1 cellular context compared by ENCODE assay signal in the genomic region with DNA sequence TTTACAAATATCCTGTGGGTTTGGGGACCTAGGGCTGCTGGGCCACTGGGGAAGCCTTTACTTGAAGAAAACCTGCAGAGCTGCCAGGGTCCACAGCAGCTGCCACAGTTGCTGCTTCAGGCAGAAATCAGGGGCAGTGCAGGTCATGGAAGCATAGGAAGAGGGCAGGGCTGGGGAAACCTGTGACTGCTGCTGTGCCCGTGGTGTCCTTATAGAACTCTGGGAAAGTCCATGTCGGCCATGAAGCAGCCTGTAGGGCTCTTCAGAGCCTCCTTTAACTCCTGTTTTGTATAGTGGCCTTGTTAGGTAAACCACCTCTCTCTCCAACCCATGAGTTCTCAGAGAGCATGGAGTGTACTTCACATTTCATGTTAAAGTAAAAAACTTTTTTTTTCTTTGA.
TF ChIP-seq lines count a peak whose summit lies in the region.

No MANE protein-coding gene starts in this region.

TF ChIP-seq in SK-N-SH treated with all-trans-retinoic acid at 6 μM for 48 hours, 23 proteins besides CTCF, POLR2A, EP300 and RAD21 (continued from another document):
- TF ChIP-seq, protein P1, sequence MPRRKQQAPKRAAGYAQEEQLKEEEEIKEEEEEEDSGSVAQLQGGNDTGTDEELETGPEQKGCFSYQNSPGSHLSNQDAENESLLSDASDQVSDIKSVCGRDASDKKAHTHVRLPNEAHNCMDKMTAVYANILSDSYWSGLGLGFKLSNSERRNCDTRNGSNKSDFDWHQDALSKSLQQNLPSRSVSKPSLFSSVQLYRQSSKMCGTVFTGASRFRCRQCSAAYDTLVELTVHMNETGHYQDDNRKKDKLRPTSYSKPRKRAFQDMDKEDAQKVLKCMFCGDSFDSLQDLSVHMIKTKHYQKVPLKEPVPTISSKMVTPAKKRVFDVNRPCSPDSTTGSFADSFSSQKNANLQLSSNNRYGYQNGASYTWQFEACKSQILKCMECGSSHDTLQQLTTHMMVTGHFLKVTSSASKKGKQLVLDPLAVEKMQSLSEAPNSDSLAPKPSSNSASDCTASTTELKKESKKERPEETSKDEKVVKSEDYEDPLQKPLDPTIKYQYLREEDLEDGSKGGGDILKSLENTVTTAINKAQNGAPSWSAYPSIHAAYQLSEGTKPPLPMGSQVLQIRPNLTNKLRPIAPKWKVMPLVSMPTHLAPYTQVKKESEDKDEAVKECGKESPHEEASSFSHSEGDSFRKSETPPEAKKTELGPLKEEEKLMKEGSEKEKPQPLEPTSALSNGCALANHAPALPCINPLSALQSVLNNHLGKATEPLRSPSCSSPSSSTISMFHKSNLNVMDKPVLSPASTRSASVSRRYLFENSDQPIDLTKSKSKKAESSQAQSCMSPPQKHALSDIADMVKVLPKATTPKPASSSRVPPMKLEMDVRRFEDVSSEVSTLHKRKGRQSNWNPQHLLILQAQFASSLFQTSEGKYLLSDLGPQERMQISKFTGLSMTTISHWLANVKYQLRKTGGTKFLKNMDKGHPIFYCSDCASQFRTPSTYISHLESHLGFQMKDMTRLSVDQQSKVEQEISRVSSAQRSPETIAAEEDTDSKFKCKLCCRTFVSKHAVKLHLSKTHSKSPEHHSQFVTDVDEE (CRISPR knock-in tag; IDR thresholded peaks at IDR 0.05), result no peak
- TF ChIP-seq RARB (CRISPR knock-in tag; IDR thresholded peaks at IDR 0.05) (no peak), BACH2 (CRISPR knock-in tag; IDR thresholded peaks at IDR 0.05; ENCODE audit: borderline replicate concordance) (no peak), CSDC2 (CRISPR knock-in tag; IDR thresholded peaks at IDR 0.05) (no peak), SNAI2 (CRISPR knock-in tag; IDR thresholded peaks at IDR 0.05) (no peak), ARNTL (CRISPR knock-in tag; IDR thresholded peaks at IDR 0.05; ENCODE audit: borderline replicate concordance, low read depth) (no peak), ZC3H10 (CRISPR knock-in tag; IDR thresholded peaks at IDR 0.05) (no peak), OSR1 (CRISPR knock-in tag; IDR thresholded peaks at IDR 0.05) (no peak), TCF4 (CRISPR knock-in tag; IDR thresholded peaks at IDR 0.05; ENCODE audit: borderline replicate concordance) (no peak), ESRRG (CRISPR knock-in tag; IDR thresholded peaks at IDR 0.05) (no peak), ZNF565 (CRISPR knock-in tag; conservative IDR thresholded peaks at IDR 0.05; ENCODE audit: low read depth) (no peak), PPARA (CRISPR knock-in tag; IDR thresholded peaks at IDR 0.05; ENCODE audit: borderline replicate concordance) (no peak)
- TF ChIP-seq, protein P2, sequence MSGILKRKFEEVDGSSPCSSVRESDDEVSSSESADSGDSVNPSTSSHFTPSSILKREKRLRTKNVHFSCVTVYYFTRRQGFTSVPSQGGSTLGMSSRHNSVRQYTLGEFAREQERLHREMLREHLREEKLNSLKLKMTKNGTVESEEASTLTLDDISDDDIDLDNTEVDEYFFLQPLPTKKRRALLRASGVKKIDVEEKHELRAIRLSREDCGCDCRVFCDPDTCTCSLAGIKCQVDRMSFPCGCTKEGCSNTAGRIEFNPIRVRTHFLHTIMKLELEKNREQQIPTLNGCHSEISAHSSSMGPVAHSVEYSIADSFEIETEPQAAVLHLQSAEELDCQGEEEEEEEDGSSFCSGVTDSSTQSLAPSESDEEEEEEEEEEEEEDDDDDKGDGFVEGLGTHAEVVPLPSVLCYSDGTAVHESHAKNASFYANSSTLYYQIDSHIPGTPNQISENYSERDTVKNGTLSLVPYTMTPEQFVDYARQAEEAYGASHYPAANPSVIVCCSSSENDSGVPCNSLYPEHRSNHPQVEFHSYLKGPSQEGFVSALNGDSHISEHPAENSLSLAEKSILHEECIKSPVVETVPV (CRISPR knock-in tag; IDR thresholded peaks at IDR 0.05), result no peak
- TF ChIP-seq, protein P3, sequence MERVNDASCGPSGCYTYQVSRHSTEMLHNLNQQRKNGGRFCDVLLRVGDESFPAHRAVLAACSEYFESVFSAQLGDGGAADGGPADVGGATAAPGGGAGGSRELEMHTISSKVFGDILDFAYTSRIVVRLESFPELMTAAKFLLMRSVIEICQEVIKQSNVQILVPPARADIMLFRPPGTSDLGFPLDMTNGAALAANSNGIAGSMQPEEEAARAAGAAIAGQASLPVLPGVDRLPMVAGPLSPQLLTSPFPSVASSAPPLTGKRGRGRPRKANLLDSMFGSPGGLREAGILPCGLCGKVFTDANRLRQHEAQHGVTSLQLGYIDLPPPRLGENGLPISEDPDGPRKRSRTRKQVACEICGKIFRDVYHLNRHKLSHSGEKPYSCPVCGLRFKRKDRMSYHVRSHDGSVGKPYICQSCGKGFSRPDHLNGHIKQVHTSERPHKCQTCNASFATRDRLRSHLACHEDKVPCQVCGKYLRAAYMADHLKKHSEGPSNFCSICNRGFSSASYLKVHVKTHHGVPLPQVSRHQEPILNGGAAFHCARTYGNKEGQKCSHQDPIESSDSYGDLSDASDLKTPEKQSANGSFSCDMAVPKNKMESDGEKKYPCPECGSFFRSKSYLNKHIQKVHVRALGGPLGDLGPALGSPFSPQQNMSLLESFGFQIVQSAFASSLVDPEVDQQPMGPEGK (CRISPR knock-in tag; IDR thresholded peaks at IDR 0.05; ENCODE audit: borderline replicate concordance), result no peak
- TF ChIP-seq, protein P4, sequence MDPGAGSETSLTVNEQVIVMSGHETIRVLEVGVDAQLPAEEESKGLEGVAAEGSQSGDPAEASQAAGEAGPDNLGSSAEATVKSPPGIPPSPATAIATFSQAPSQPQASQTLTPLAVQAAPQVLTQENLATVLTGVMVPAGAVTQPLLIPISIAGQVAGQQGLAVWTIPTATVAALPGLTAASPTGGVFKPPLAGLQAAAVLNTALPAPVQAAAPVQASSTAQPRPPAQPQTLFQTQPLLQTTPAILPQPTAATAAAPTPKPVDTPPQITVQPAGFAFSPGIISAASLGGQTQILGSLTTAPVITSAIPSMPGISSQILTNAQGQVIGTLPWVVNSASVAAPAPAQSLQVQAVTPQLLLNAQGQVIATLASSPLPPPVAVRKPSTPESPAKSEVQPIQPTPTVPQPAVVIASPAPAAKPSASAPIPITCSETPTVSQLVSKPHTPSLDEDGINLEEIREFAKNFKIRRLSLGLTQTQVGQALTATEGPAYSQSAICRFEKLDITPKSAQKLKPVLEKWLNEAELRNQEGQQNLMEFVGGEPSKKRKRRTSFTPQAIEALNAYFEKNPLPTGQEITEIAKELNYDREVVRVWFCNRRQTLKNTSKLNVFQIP (CRISPR knock-in tag; IDR thresholded peaks at IDR 0.05; ENCODE audit: borderline replicate concordance, low read depth), result no peak
